ENCODE assay signal across 31 cellular contexts in the genomic region with DNA sequence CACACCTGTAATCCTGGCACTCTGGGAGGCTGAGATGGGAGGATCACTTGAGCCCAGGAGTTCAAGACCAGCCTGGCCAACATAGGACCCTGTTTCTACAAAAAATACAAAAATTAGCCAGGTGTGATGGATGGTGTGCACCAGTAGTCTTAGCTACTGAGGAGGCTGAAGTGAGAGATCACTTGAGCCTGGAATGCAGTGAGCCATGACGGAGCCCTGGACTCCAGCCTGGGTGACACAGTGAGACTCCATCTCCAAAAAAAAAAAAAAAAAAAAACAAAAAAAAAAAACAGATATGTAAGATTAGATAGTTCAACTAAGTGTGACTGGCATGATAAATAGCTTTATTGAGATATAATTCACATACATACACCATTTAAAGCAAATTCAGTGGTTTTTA.
"Had no signal": no experiment of that assay in that cellular context is flagged by ENCODE, and none has a peak within 500 bp of the region (broad histone marks: within the 10 kb centered on the region; RNA-seq: fewer than 3 reads in every experiment).

No MANE protein-coding gene starts in this region.

- H3K36me3 ChIP-seq: breast epithelium had no signal

- H3K27me3 ChIP-seq: adrenal gland, ascending aorta, body of pancreas, brain microvascular endothelial cell, breast epithelium, cardiac muscle cell had no signal

- DNase-seq: activated effector memory CD4-positive, alpha-beta T cell treated with anti-CD3 and anti-CD28 coated beads, Interleukin-2, amount 50 U/mL, for 16 hours; activated effector memory CD4-positive, alpha-beta T cell treated with Interleukin-2 at 50 U/mL for 16 hours; activated gamma-delta T cell; activated gamma-delta T cell treated with Interleukin-2 at 50 U/mL for 16 hours; activated naive CD4-positive, alpha-beta T cell; activated naive CD4-positive, alpha-beta T cell treated with anti-CD3 and anti-CD28 coated beads for 36 hours; activated naive CD4-positive, alpha-beta T cell treated with anti-CD3 and anti-CD28 coated beads, Interleukin-2, amount 10 ng/mL, durations not matched to agents 7 days and 5 days; activated naive CD4-positive, alpha-beta T cell treated with anti-CD3 and anti-CD28 coated beads, Interleukin-2, amount 50 U/mL, for 16 hours; activated naive CD4-positive, alpha-beta T cell treated with Interleukin-2 at 50 U/mL for 16 hours; activated naive CD8-positive, alpha-beta T cell treated with anti-CD3 and anti-CD28 coated beads for 36 hours; activated naive CD8-positive, alpha-beta T cell treated with anti-CD3 and anti-CD28 coated beads, Interleukin-2, amount 10 ng/mL, durations not matched to agents 7 days and 5 days; activated naive CD8-positive, alpha-beta T cell treated with anti-CD3 and anti-CD28 coated beads, Interleukin-2, amount 50 U/mL, for 24 hours; activated T-cell treated with anti-CD3 and anti-CD28 coated beads for 4 hours; activated T-cell treated with anti-CD3 and anti-CD28 coated beads, Interleukin-2, amount 50 U/mL, for 1 hour; activated T-cell treated with anti-CD3 and anti-CD28 coated beads, Interleukin-2, amount 50 U/mL, for 24 hours; activated T-cell treated with anti-CD3 and anti-CD28 coated beads, Interleukin-2, amount 50 U/mL, for 4 hours; activated T-cell treated with anti-CD3 and anti-CD28 coated beads, Interleukin-2, amount 50 U/mL, for 48 hours; activated T-cell treated with anti-CD3 and anti-CD28 coated beads, Interleukin-2, amount 50 U/mL, for 72 hours; adrenal gland; amniotic stem cell; amygdala; anterior cingulate cortex; aorta; body of pancreas; brain microvascular endothelial cell; caudate nucleus; central memory CD4-positive, alpha-beta T cell; cerebellar nuclear complex had no signal

- H3K9me3 ChIP-seq: adrenal gland, ascending aorta, body of pancreas, breast epithelium had no signal

- H3K27ac ChIP-seq: adrenal gland, ascending aorta, body of pancreas, brain microvascular endothelial cell, breast epithelium, cardiac muscle cell had no signal

- H3K4me1 ChIP-seq: adrenal gland, body of pancreas, breast epithelium had no signal

- H3K4me3 ChIP-seq: adrenal gland, ascending aorta, body of pancreas, breast epithelium, cardiac muscle cell had no signal
